ENCODE assay signal across 8 cellular contexts in the genomic region with DNA sequence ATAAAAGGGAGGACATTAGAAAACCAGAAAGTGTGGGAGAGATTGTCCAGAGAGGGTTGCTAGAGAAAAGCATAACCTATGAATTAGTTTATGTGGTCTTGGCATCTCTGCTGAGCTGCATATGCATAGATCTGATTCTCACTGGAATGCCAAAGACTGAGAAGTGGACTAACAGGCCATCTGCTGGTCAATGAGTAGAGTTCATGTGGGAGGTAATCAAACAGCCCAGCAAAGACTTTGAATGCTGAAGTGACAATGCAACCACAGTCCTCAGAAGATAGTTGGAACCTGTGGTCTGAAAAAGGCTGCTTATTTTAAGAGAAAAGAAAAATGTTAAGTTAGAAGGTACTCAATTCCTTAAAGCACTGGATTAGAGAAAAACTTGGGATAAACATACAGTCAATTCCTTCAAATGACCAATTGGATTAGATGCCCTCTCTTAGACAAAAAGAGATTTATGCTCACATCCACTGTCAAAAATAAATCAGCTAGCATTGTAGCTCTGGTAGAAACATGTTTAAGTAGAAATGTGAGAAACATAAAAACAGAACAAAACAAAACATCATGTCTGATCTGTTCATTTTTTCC.
DNase-seq lines count a peak whose midpoint lies in the region; ATAC-seq and TF ChIP-seq lines count a peak whose summit lies in the region.

No MANE protein-coding gene starts in this region.

- H3K27me3 ChIP-seq in thyroid gland: no peaks in the 10 kb centered on the region

- H3K36me3 ChIP-seq in thyroid gland: no peaks in the 10 kb centered on the region

- H3K9me3 ChIP-seq in thyroid gland: no peaks in the 10 kb centered on the region

- no peaks in the 10 kb centered on the region for H3K4me1 ChIP-seq in thyroid gland

- DNase-seq in NCI-H774 (lab: John Stamatoyannopoulos, UW): peak; percentile 53
- DNase-seq in fibroblast of mammary gland (ENCODE audit: low read depth): peak; percentile 0
- no peak for DNase-seq in HK-2 (ENCODE audit: unreplicated experiment)
- no peak for DNase-seq in thyroid gland

- no peak for TF ChIP-seq POLR2A in thyroid gland (IDR thresholded peaks at IDR 0.05)

- ATAC-seq in HG02870 (IDR thresholded peaks at IDR 0.05; ENCODE audit: unreplicated experiment): peak; percentile 73
- no peak for ATAC-seq in HG02840 (IDR thresholded peaks at IDR 0.05; ENCODE audit: low FRiP score, unreplicated experiment)
- ATAC-seq in esophagus mucosa: no peak

- no peak overlapping the region for H3K4me3 ChIP-seq in fibroblast of mammary gland (ENCODE audit: control insufficient read depth, low read depth, low read length)
- no peak overlapping the region for H3K4me3 ChIP-seq in thyroid gland (replicated peaks in 1 of 3)

- TF ChIP-seq CTCF in GM12872 (IDR thresholded peaks at IDR 0.05; ENCODE audit: insufficient read depth, low read depth, low read length): peak; percentile 54
- TF ChIP-seq CTCF in fibroblast of mammary gland (conservative IDR thresholded peaks at IDR 0.05; ENCODE audit: control insufficient read depth, insufficient read depth, low read depth, low read length): no peak
- peak in 2 of 6 experiments; percentile 4 to 25 for TF ChIP-seq CTCF in thyroid gland (IDR thresholded peaks at IDR 0.05)

- intact Hi-C loops in thyroid gland (cut with DNase I): no loop called here

- no peak overlapping the region for H3K27ac ChIP-seq in thyroid gland

Comparison
In these comparisons a context has a peak if more than half of its experiments do, and no peak if none do; other contexts are left out.
1. DNase-seq: peak in NCI-H774 (single experiment) and fibroblast of mammary gland (single experiment); none in HK-2 (single experiment) and thyroid gland (0 of 2).